Comparison of ENCODE assay signal across 2 cellular contexts in genomic region chr9:93156475-93157008, GRCh38.
TF ChIP-seq lines count a peak whose summit lies in the region.

No MANE protein-coding gene starts in this region.

TF ChIP-seq in liver, 16 proteins besides CTCF, POLR2A, EP300 and RAD21:
- TF ChIP-seq EGR1 (IDR thresholded peaks at IDR 0.05; ENCODE audit: low read depth in 2 of 2) (peak; percentile 71 to 80), GABPA (IDR thresholded peaks at IDR 0.05 in 1 of 2, conservative IDR thresholded peaks at IDR 0.05 in 1 of 2) (no peak)

TF ChIP-seq in HepG2, 621 proteins besides CTCF, POLR2A, EP300 and RAD21:
- TF ChIP-seq HMGXB4 (CRISPR knock-in tag; IDR thresholded peaks at IDR 0.05; ENCODE audit: borderline replicate concordance in 1 of 2, low read depth in 1 of 2) (no peak), MIXL1 (CRISPR knock-in tag; IDR thresholded peaks at IDR 0.05) (no peak), THRA (CRISPR knock-in tag; IDR thresholded peaks at IDR 0.05; ENCODE audit: borderline replicate concordance) (no peak), SRF (IDR thresholded peaks at IDR 0.05; ENCODE audit: low read depth, low read length) (no peak), CENPT (CRISPR knock-in tag; IDR thresholded peaks at IDR 0.05; ENCODE audit: low read depth) (no peak), ZNF672 (CRISPR knock-in tag; IDR thresholded peaks at IDR 0.05) (no peak), TERF1 (CRISPR knock-in tag; IDR thresholded peaks at IDR 0.05) (no peak), TFDP2 (CRISPR knock-in tag; IDR thresholded peaks at IDR 0.05) (no peak), TBL1XR1 (IDR thresholded peaks at IDR 0.05; ENCODE audit: borderline replicate concordance, low read length, partially characterized antibody) (no peak), ATF3 (CRISPR knock-in tag; IDR thresholded peaks at IDR 0.05) (no peak), ZNF160 (CRISPR knock-in tag; IDR thresholded peaks at IDR 0.05) (no peak), KDM6A (CRISPR knock-in tag; IDR thresholded peaks at IDR 0.05; ENCODE audit: low read depth) (no peak), ZFYVE20 (CRISPR knock-in tag; IDR thresholded peaks at IDR 0.05; ENCODE audit: borderline replicate concordance, low read depth) (no peak), ZNF275 (CRISPR knock-in tag; IDR thresholded peaks at IDR 0.05; ENCODE audit: borderline replicate concordance) (no peak), NR2F1 (CRISPR knock-in tag; IDR thresholded peaks at IDR 0.05) (no peak), SYNCRIP (IDR thresholded peaks at IDR 0.05; ENCODE audit: insufficient read depth, low read depth, low read length) (no peak)
